10 cellular contexts compared by ENCODE assay signal in genomic region chr2:5692561-5693287, GRCh38. TPM values are rescaled to one million over a fixed set of nuclear protein-coding genes. Genes with fewer than 3 reads are reported as not detected.
DNase-seq lines count a peak whose midpoint lies in the region; ATAC-seq lines count a peak whose summit lies in the region.
"Had no signal": no experiment of that assay in that cellular context is flagged by ENCODE, and none has a peak within 500 bp of the region (broad histone marks: within the 10 kb centered on the region; RNA-seq: fewer than 3 reads in every experiment).

No MANE protein-coding gene starts in this region.

- H3K27me3 ChIP-seq in subcutaneous abdominal adipose tissue (ENCODE audit: control insufficient read depth in 5 of 5, insufficient read depth in 4 of 5, low read length in 5 of 5): peaks cover 29 to 59% (median 45%) of the 10 kb centered on the region in 5 donors

- H3K9ac ChIP-seq in subcutaneous abdominal adipose tissue (ENCODE audit: low read length in 5 of 5): no peak overlapping the region

- CTCF ChIA-PET in activated CD8-positive, alpha-beta memory T cell treated with anti-CD3 and anti-CD28 coated beads, Interleukin-2, amount 10 ng/mL, durations not matched to agents 7 days and 5 days (lab: Charles Lee): no interaction called here

- peaks cover 62% of the 10 kb centered on the region for H3K27me3 Mint-ChIP-seq in activated CD8-positive, alpha-beta memory T cell treated with anti-CD3 and anti-CD28 coated beads, Interleukin-2, amount 10 ng/mL, durations not matched to agents 7 days and 5 days
- H3K27me3 Mint-ChIP-seq in effector memory CD8-positive, alpha-beta T cell: peaks cover 38 to 48% of the 10 kb centered on the region in 2 donors

- H3K4me1 ChIP-seq in subcutaneous abdominal adipose tissue (ENCODE audit: control insufficient read depth in 5 of 5, insufficient read depth in 5 of 5, low read length in 5 of 5): peaks cover 0 to 42% (median 31%) of the 10 kb centered on the region in 5 donors

- no peak for ATAC-seq in activated CD8-positive, alpha-beta memory T cell treated with anti-CD3 and anti-CD28 coated beads, Interleukin-2, amount 10 ng/mL, durations not matched to agents 7 days and 5 days
- ATAC-seq in HG03571 (IDR thresholded peaks at IDR 0.05; ENCODE audit: unreplicated experiment): no peak
- ATAC-seq in effector memory CD8-positive, alpha-beta T cell (replicated peaks): no peak
- ATAC-seq: left colon had no signal

- H3K36me3 Mint-ChIP-seq in activated CD8-positive, alpha-beta memory T cell treated with anti-CD3 and anti-CD28 coated beads, Interleukin-2, amount 10 ng/mL, durations not matched to agents 7 days and 5 days: peaks cover 13% of the 10 kb centered on the region
- no peaks in the 10 kb centered on the region for H3K36me3 Mint-ChIP-seq in effector memory CD8-positive, alpha-beta T cell (ENCODE audit: insufficient read depth)

- no peaks in the 10 kb centered on the region for H3K9me3 ChIP-seq in subcutaneous abdominal adipose tissue (ENCODE audit: control insufficient read depth in 5 of 5, low read length in 5 of 5)

- no peak for DNase-seq in activated CD8-positive, alpha-beta memory T cell treated with anti-CD3 and anti-CD28 coated beads, Interleukin-2, amount 10 ng/mL, durations not matched to agents 7 days and 5 days
- no peak for DNase-seq in activated CD8-positive, alpha-beta memory T cell treated with anti-CD3 and anti-CD28 coated beads, Interleukin-2, amount 50 U/mL, for 48 hours
- peak; percentile 54 for DNase-seq in T1000 (lab: John Stamatoyannopoulos, UW)
- no peak for DNase-seq in NCI-H1048 (lab: John Stamatoyannopoulos, UW)
- no peak for DNase-seq in effector memory CD8-positive, alpha-beta T cell
- DNase-seq: SIG-M5 had no signal

- no peaks in the 10 kb centered on the region for H3K9me3 Mint-ChIP-seq in activated CD8-positive, alpha-beta memory T cell treated with anti-CD3 and anti-CD28 coated beads, Interleukin-2, amount 10 ng/mL, durations not matched to agents 7 days and 5 days (ENCODE audit: low read depth)
- H3K9me3 Mint-ChIP-seq in effector memory CD8-positive, alpha-beta T cell: peaks cover 5 to 10% of the 10 kb centered on the region in 2 donors

- H3K27ac Mint-ChIP-seq in activated CD8-positive, alpha-beta memory T cell treated with anti-CD3 and anti-CD28 coated beads, Interleukin-2, amount 10 ng/mL, durations not matched to agents 7 days and 5 days: peak overlapping the region; percentile 64
- no peak overlapping the region for H3K27ac Mint-ChIP-seq in effector memory CD8-positive, alpha-beta T cell

- H3K4me1 Mint-ChIP-seq in activated CD8-positive, alpha-beta memory T cell treated with anti-CD3 and anti-CD28 coated beads, Interleukin-2, amount 10 ng/mL, durations not matched to agents 7 days and 5 days: peaks cover 8% of the 10 kb centered on the region
- H3K4me1 Mint-ChIP-seq in effector memory CD8-positive, alpha-beta T cell (ENCODE audit: low read depth in 2 of 2): peaks cover 0 to 3% of the 10 kb centered on the region in 2 donors

- H3K27ac ChIP-seq in subcutaneous abdominal adipose tissue (ENCODE audit: low read depth, low read length): no peak overlapping the region

- H3K36me3 ChIP-seq in subcutaneous abdominal adipose tissue (ENCODE audit: control insufficient read depth in 5 of 5, insufficient read depth in 5 of 5, low read length in 5 of 5): no peaks in the 10 kb centered on the region

- peak overlapping the region; percentile 90 for H3K4me3 ChIP-seq in iPS-11a (ENCODE audit: low read depth, low read length)
- peak overlapping the region in 3 of 5 donors; percentile 8 to 51 (median 14) for H3K4me3 ChIP-seq in subcutaneous abdominal adipose tissue (ENCODE audit: low read depth in 1 of 5, low read length in 5 of 5)

- no peak overlapping the region for H3K4me3 Mint-ChIP-seq in activated CD8-positive, alpha-beta memory T cell treated with anti-CD3 and anti-CD28 coated beads, Interleukin-2, amount 10 ng/mL, durations not matched to agents 7 days and 5 days
- H3K4me3 Mint-ChIP-seq in effector memory CD8-positive, alpha-beta T cell: no peak overlapping the region

RNA-seq across cellular contexts. Expression of gene SOX11, which starts 0.5 kb away (rescaled TPM):
- not detected for total RNA-seq in activated CD8-positive, alpha-beta memory T cell treated with anti-CD3 and anti-CD28 coated beads, Interleukin-2, amount 10 ng/mL, durations not matched to agents 7 days and 5 days
